Comparison of ENCODE assay signal across 1 cellular context in genomic region chr17:7239091-7240027, GRCh38.
TF ChIP-seq lines count a peak whose summit lies in the region.

TSS of gene PHF23 (minus strand) at chr17:7239457. CDS start at chr17:7239279, 178 bp downstream.

TF ChIP-seq in HepG2, 621 proteins besides CTCF, POLR2A, EP300 and RAD21 (continued from another document and continues in another):
- TF ChIP-seq TIGD3 (CRISPR knock-in tag; IDR thresholded peaks at IDR 0.05; ENCODE audit: borderline replicate concordance) (no peak), ZKSCAN5 (CRISPR knock-in tag; IDR thresholded peaks at IDR 0.05) (no peak), ZKSCAN8 (CRISPR knock-in tag; IDR thresholded peaks at IDR 0.05; ENCODE audit: borderline replicate concordance) (0 out of 2 replicates have a peak, but pooled peaks have one; percentile 63), PTBP1 (IDR thresholded peaks at IDR 0.05; ENCODE audit: low read depth, low read length, poor library complexity, severe bottlenecking) (peak; percentile 84), ZNF20 (CRISPR knock-in tag; IDR thresholded peaks at IDR 0.05) (no peak), KDM6A (CRISPR knock-in tag; IDR thresholded peaks at IDR 0.05; ENCODE audit: low read depth) (no peak), BRD4 (CRISPR knock-in tag; IDR thresholded peaks at IDR 0.05) (no peak), SP140L (CRISPR knock-in tag; IDR thresholded peaks at IDR 0.05; ENCODE audit: borderline replicate concordance) (no peak), PHF20 (CRISPR knock-in tag; IDR thresholded peaks at IDR 0.05) (0 out of 2 replicates have a peak, but pooled peaks have one; percentile 22), ZNF605 (CRISPR knock-in tag; IDR thresholded peaks at IDR 0.05) (peak; percentile 39; the same call in 1 of the 2 replicates), ZBTB38 (CRISPR knock-in tag; IDR thresholded peaks at IDR 0.05) (no peak), ZBTB44 (CRISPR knock-in tag; IDR thresholded peaks at IDR 0.05) (no peak), CEBPZ (IDR thresholded peaks at IDR 0.05; ENCODE audit: low read length) (no peak), ZNF570 (CRISPR knock-in tag; IDR thresholded peaks at IDR 0.05; ENCODE audit: borderline replicate concordance) (no peak), ATAD3A (CRISPR knock-in tag; IDR thresholded peaks at IDR 0.05) (no peak), SMAD9 (CRISPR knock-in tag; IDR thresholded peaks at IDR 0.05) (no peak), SALL2 (CRISPR knock-in tag; IDR thresholded peaks at IDR 0.05) (no peak; the same call in 1 of the 2 replicates), ZMYM3 (CRISPR knock-in tag; IDR thresholded peaks at IDR 0.05) (no peak), U2AF2 (IDR thresholded peaks at IDR 0.05; ENCODE audit: low read depth, low read length) (no peak), PRMT3 (CRISPR knock-in tag; IDR thresholded peaks at IDR 0.05; ENCODE audit: borderline replicate concordance, low read depth) (no peak), ERF (CRISPR knock-in tag; IDR thresholded peaks at IDR 0.05) (no peak), ZNF432 (CRISPR knock-in tag; IDR thresholded peaks at IDR 0.05; ENCODE audit: borderline replicate concordance) (no peak), NR2F6 (IDR thresholded peaks at IDR 0.05) (no peak; the same call in 1 of the 2 replicates), NR2F6 (CRISPR knock-in tag; IDR thresholded peaks at IDR 0.05) (peak; percentile 22; the same call in 1 of the 2 replicates), ZNF275 (CRISPR knock-in tag; IDR thresholded peaks at IDR 0.05; ENCODE audit: borderline replicate concordance) (0 out of 2 replicates have a peak, but pooled peaks have one; percentile 38), ZFX (CRISPR knock-in tag; IDR thresholded peaks at IDR 0.05; ENCODE audit: low read depth) (0 out of 2 replicates have a peak, but pooled peaks have one; percentile 15), SMAD3 (CRISPR knock-in tag; IDR thresholded peaks at IDR 0.05) (no peak), ZNF142 (CRISPR knock-in tag; IDR thresholded peaks at IDR 0.05) (no peak), NFRKB (IDR thresholded peaks at IDR 0.05) (no peak), BHLHE40 (IDR thresholded peaks at IDR 0.05; ENCODE audit: low read length) (0 out of 2 replicates have a peak, but pooled peaks have one; percentile 12), ZNF598 (CRISPR knock-in tag; IDR thresholded peaks at IDR 0.05; ENCODE audit: borderline replicate concordance) (no peak), ZSCAN5A (CRISPR knock-in tag; IDR thresholded peaks at IDR 0.05; ENCODE audit: borderline replicate concordance) (peak; percentile 72; the same call in 1 of the 2 replicates), MTA1 (CRISPR knock-in tag; IDR thresholded peaks at IDR 0.05; ENCODE audit: borderline replicate concordance) (no peak), NFIC (IDR thresholded peaks at IDR 0.05; ENCODE audit: low read length) (no peak), ZHX2 (IDR thresholded peaks at IDR 0.05; ENCODE audit: low read depth) (no peak), ZHX2 (CRISPR knock-in tag; IDR thresholded peaks at IDR 0.05; ENCODE audit: borderline replicate concordance) (no peak), GLMP (CRISPR knock-in tag; IDR thresholded peaks at IDR 0.05; ENCODE audit: borderline replicate concordance) (no peak), ZSCAN29 (CRISPR knock-in tag; conservative IDR thresholded peaks at IDR 0.05) (peak; percentile 82; the same call in 1 of the 2 replicates)
